Comparison of ENCODE assay signal across 27 cellular contexts in genomic region chr7:111895049-111895448, GRCh38.
"Had no signal": no experiment of that assay in that cellular context is flagged by ENCODE, and none has a peak within 500 bp of the region (broad histone marks: within the 10 kb centered on the region; RNA-seq: fewer than 3 reads in every experiment).

No MANE protein-coding gene starts in this region.

- H3K9me3 ChIP-seq: esophagus squamous epithelium, gastrocnemius medialis, heart right ventricle, left lung, lower lobe of right lung, mucosa of descending colon had no signal

- H3K4me1 ChIP-seq: esophagus squamous epithelium, gastrocnemius medialis, left lung, lower lobe of right lung had no signal

- DNase-seq: dermis blood vessel endothelial cell; dorsolateral prefrontal cortex; effector CD4-positive, alpha-beta T cell; effector memory CD4-positive, alpha-beta T cell; erythroblast; esophagus squamous epithelium; foreskin fibroblast; foreskin melanocyte; gastrocnemius medialis; glutamatergic neuron; head of caudate nucleus; heart right ventricle; hippocampal formation; left cardiac atrium; left lung; left ventricle myocardium superior; lower lobe of right lung; mesenchymal stem cell; mucosa of descending colon; naive B cell had no signal

- ATAC-seq: esophagus mucosa, gastrocnemius medialis, heart right ventricle, left cardiac atrium, left lung, left ventricle myocardium superior, lower lobe of right lung, mucosa of descending colon had no signal

- H3K27me3 ChIP-seq: dorsolateral prefrontal cortex, esophagus squamous epithelium, gastrocnemius medialis, heart right ventricle, left lung had no signal

- H3K4me3 ChIP-seq: coronary artery, dorsolateral prefrontal cortex, esophagus squamous epithelium, gastrocnemius medialis, heart right ventricle, left lung, lower lobe of right lung, mucosa of descending colon had no signal

- H3K36me3 Mint-ChIP-seq: naive B cell had no signal

- H3K4me3 Mint-ChIP-seq: mesothelial cell of epicardium had no signal

- H3K9me3 Mint-ChIP-seq: mesothelial cell of epicardium, naive B cell had no signal

- H3K27ac Mint-ChIP-seq: mesothelial cell of epicardium, naive B cell had no signal

- H3K27ac ChIP-seq: coronary artery, epithelial cell of prostate, esophagus squamous epithelium, gastrocnemius medialis, left lung, lower lobe of right lung had no signal

- FAIRE-seq: colon, islet of Langerhans, keratinocyte had no signal

- H3K4me1 Mint-ChIP-seq: naive B cell had no signal
